In the genomic region with DNA sequence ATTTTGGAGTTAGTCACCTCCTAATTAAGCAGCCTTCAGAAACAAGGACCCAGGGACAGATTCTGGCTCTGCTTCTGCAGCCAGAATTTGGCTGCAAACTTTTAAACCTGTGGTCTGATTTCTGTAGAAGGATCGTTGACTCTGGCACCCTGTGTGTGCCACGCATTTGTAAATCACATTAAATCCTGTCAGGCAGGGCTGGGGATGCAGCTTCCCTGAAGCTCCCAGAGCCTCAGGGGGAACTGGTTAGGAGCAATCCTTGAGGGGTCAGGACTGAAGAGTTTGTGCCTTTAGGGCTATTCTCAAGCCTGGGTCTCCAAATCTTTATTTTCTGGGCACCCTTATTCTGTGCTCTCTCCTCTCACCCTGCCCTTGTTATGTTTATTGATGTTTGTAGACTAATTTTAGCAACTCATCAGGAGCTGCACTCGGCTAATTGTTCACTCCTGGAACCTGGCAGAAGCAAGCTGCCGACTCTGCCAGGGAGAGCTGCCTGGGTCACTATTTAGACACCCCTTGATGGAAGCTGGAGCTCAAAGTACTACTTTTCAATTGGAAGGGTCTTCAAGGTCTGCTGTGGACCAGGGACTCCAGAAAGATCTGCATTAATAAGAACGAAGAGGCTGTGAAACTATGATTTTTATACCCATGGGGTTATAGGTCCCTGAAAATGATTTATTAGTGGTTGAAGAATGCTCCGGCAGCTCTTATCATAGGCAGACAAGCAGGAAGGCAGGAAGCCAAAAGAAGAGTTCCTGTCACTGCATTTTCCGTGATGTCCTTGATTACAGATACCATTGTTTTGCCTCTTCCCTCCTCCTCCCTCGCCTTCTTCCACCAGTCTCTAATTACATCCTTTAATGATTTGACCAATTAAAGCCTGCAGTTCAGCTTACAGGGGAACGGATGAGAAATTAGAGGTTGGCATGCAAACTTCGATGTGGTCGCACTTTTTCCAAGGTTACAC, we compare ENCODE assay signal across 1 cellular context.
A peak's percentile ranks its signal among the peaks of the same experiment; 100 is the strongest.
TF ChIP-seq lines count a peak whose summit lies in the region.

No MANE protein-coding gene starts in this region.

TF ChIP-seq in HepG2, 621 proteins besides CTCF, POLR2A, EP300 and RAD21 (continued from another document):
- TF ChIP-seq, protein P1, sequence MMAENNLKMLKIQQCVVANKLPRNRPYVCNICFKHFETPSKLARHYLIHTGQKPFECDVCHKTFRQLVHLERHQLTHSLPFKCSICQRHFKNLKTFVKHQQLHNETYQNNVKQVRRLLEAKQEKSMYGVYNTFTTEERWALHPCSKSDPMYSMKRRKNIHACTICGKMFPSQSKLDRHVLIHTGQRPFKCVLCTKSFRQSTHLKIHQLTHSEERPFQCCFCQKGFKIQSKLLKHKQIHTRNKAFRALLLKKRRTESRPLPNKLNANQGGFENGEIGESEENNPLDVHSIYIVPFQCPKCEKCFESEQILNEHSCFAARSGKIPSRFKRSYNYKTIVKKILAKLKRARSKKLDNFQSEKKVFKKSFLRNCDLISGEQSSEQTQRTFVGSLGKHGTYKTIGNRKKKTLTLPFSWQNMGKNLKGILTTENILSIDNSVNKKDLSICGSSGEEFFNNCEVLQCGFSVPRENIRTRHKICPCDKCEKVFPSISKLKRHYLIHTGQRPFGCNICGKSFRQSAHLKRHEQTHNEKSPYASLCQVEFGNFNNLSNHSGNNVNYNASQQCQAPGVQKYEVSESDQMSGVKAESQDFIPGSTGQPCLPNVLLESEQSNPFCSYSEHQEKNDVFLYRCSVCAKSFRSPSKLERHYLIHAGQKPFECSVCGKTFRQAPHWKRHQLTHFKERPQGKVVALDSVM (CRISPR knock-in tag; IDR thresholded peaks at IDR 0.05): no peak
- TF ChIP-seq KLF12 (CRISPR knock-in tag; IDR thresholded peaks at IDR 0.05; ENCODE audit: borderline replicate concordance) (no peak), ZBTB7A (CRISPR knock-in tag; IDR thresholded peaks at IDR 0.05) (peak; percentile 10; the same call in 1 of the 2 replicates)
TF ChIP-seq in HepG2: peak in this region for 2.
